ENCODE assay signal across 16 cellular contexts in genomic region chr11:61799665-61800284, GRCh38. TPM values are rescaled to one million over a fixed set of nuclear protein-coding genes. Genes with fewer than 3 reads are reported as not detected.
DNase-seq lines count a peak whose midpoint lies in the region; FAIRE-seq and TF ChIP-seq lines count a peak whose summit lies in the region.
"Had no signal": no experiment of that assay in that cellular context is flagged by ENCODE, and none has a peak within 500 bp of the region (broad histone marks: within the 10 kb centered on the region; RNA-seq: fewer than 3 reads in every experiment).

No MANE protein-coding gene starts in this region.

- no peak for FAIRE-seq in endothelial cell of umbilical vein (lab: Jason Lieb, UNC)
- FAIRE-seq: H54 had no signal

- BruUV-seq in endothelial cell of umbilical vein (replicated peaks; lab: Mats Ljungman, UMichigan): TSS peak; percentile 18

- H3K9me3 ChIP-seq in cardiac muscle cell (ENCODE audit: low read depth): no peaks in the 10 kb centered on the region
- H3K9me3 ChIP-seq in endothelial cell of umbilical vein (replicated peaks; ENCODE audit: control insufficient read depth, insufficient read depth, low read length): no peaks in the 10 kb centered on the region
- no peaks in the 10 kb centered on the region for H3K9me3 ChIP-seq in uterus
- H3K9me3 ChIP-seq: BLaER1 had no signal

- POLR2A ChIA-PET in endothelial cell of umbilical vein (lab: Charles Lee): interaction anchor here (0.8 kb wide), 1 partner anchor 16 kb away, joined by 3 read pairs; no protein-coding TSS in a partner anchor

- H4K20me1 ChIP-seq in endothelial cell of umbilical vein (replicated peaks; ENCODE audit: control insufficient read depth, extremely low read depth, insufficient read depth, low read length): no peaks in the 10 kb centered on the region

- TF ChIP-seq POLR2A in endothelial cell of umbilical vein (IDR thresholded peaks at IDR 0.05; ENCODE audit: low read depth, low read length) (no peak), uterus (IDR thresholded peaks at IDR 0.05) (no peak)

- dilution Hi-C loops in endothelial cell of umbilical vein (cut with MboI; ENCODE audit: extremely low pct_ligation_motif_present, low sequenced_read_pairs): no loop called here

- TF ChIP-seq CTCF in cardiac muscle cell (IDR thresholded peaks at IDR 0.05; ENCODE audit: low read depth, low read length) (no peak), endothelial cell of umbilical vein (IDR thresholded peaks at IDR 0.05; ENCODE audit: extremely low read depth in 1 of 2, insufficient read depth in 1 of 2, low read depth in 1 of 2, low read length in 2 of 2) (no peak), uterus (IDR thresholded peaks at IDR 0.05) (no peak)

- H3K27me3 ChIP-seq in cardiac muscle cell: no peaks in the 10 kb centered on the region
- H3K27me3 ChIP-seq in endothelial cell of umbilical vein (ENCODE audit: control insufficient read depth in 2 of 2, insufficient read depth in 2 of 2, low read length in 2 of 2): no peaks in the 10 kb centered on the region
- H3K27me3 ChIP-seq in uterus: no peaks in the 10 kb centered on the region
- H3K27me3 ChIP-seq: BLaER1 had no signal

- CTCF ChIA-PET in endothelial cell of umbilical vein (lab: Charles Lee): interaction anchor here (0.6 to 4.4 kb wide), 4 partner anchors 15 to 308 kb away, joined by 3 to 134 read pairs (median 66); no protein-coding TSS in a partner anchor

- H3K4me3 ChIP-seq in cardiac muscle cell: no peak overlapping the region
- no peak overlapping the region for H3K4me3 ChIP-seq in endothelial cell of umbilical vein (replicated peaks in 1 of 3; ENCODE audit: insufficient read depth in 1 of 3, low read depth in 1 of 3, low read length in 3 of 3)
- no peak overlapping the region for H3K4me3 ChIP-seq in uterus
- H3K4me3 ChIP-seq: BLaER1 had no signal

- H3K79me2 ChIP-seq in endothelial cell of umbilical vein (ENCODE audit: control insufficient read depth, insufficient read depth, low read length): peaks cover 33% of the 10 kb centered on the region

- peaks cover 31% of the 10 kb centered on the region for H3K36me3 ChIP-seq in cardiac muscle cell
- H3K36me3 ChIP-seq in endothelial cell of umbilical vein (ENCODE audit: control insufficient read depth in 2 of 2, extremely low read depth in 1 of 2, insufficient read depth in 2 of 2, low read length in 2 of 2): peaks cover 8 to 21% of the 10 kb centered on the region in 2 experiments
- H3K36me3 ChIP-seq in uterus: no peaks in the 10 kb centered on the region

- no peaks in the 10 kb centered on the region for H3K9me1 ChIP-seq in endothelial cell of umbilical vein (replicated peaks; ENCODE audit: control insufficient read depth, extremely low read depth, insufficient read depth, low read length)

- H3K27ac ChIP-seq in cardiac muscle cell (peak overlapping the region; percentile 43), endothelial cell of umbilical vein (ENCODE audit: insufficient read depth, low read depth, low read length) (peak overlapping the region; percentile 22), uterus (no peak overlapping the region)
- H3K27ac ChIP-seq: BLaER1 had no signal

- H2AFZ ChIP-seq in endothelial cell of umbilical vein (ENCODE audit: low read depth, low read length): no peak overlapping the region

- no peak overlapping the region for H3K4me2 ChIP-seq in endothelial cell of umbilical vein (ENCODE audit: insufficient read depth, low read length)
- H3K4me2 ChIP-seq: BLaER1 had no signal

- intact Hi-C loops in cardiac septum (cut with DNase I): loop anchor here (5.0 kb wide), 3 partner anchors 98 to 308 kb away; no protein-coding TSS in a partner anchor
- intact Hi-C loops in endothelial cell of umbilical vein (cut with micrococcal nuclease): no loop called here
- intact Hi-C loops in uterus (cut with DNase I; ENCODE audit: low total_unique reads): loop anchor here (10.0 kb wide), 2 partner anchors 95 to 315 kb away; partner anchors contain the start of gene FADS3

- no peak overlapping the region for H3K9ac ChIP-seq in endothelial cell of umbilical vein (replicated peaks; ENCODE audit: extremely low read depth, insufficient read depth, low read length)
- H3K9ac ChIP-seq: BLaER1 had no signal

- DNase-seq in cardiac muscle cell (ENCODE audit: low read depth in 1 of 2, low spot score in 1 of 2) (no peak), cardiac septum (ENCODE audit: low spot score) (no peak), NCI-H69 (lab: John Stamatoyannopoulos, UW) (peak; percentile 20), endothelial cell of umbilical vein (ENCODE audit: low read depth, low spot score) (no peak), uterus (no peak), epidermal melanocyte (ENCODE audit: insufficient read length, low spot score) (no peak)
- no peak for DNase-seq in activated CD4-positive, alpha-beta T cell treated with anti-CD3 and anti-CD28 coated beads for 4 hours
- DNase-seq: DMS 273 treated with DMSO at 0.1 percent for 48 hours; NCI-H1436; NCI-H2081 treated with DMSO at 0.1 percent for 48 hours; NCI-H2227 treated with DMSO at 0.1 percent for 48 hours; NCI-H524 treated with DMSO at 0.1 percent for 48 hours; NK-92 treated with Interleukin-12 subunit alpha and Interleukin-12 subunit beta, amount 100 ng/mL, for 24 hours had no signal

- H3K4me1 ChIP-seq in cardiac muscle cell (ENCODE audit: low read depth): no peaks in the 10 kb centered on the region
- peaks cover 17% of the 10 kb centered on the region for H3K4me1 ChIP-seq in endothelial cell of umbilical vein (ENCODE audit: control insufficient read depth, extremely low read depth, insufficient read depth, low read length)
- H3K4me1 ChIP-seq in uterus: peaks cover 0 to 4% of the 10 kb centered on the region in 2 donors

RNA-seq across cellular contexts. Expression of gene FEN1, which starts 7.1 kb away (rescaled TPM):
- total RNA-seq in cardiac muscle cell (13.5 and 30.7 TPM in 2 replicates), cardiac septum (5.8 TPM), endothelial cell of umbilical vein (57.9 and 60.5 TPM in 2 replicates), uterus (10 to 100 TPM in 1 of 4 donors, 1 to 10 TPM in 2, under 1 TPM in 1; 0.77 to 19.4 (median 6.8) TPM)
- polyA plus RNA-seq in cardiac muscle cell (13.2 and 39.2 TPM in 2 replicates), endothelial cell of umbilical vein (22.9 and 29.3 TPM in 2 replicates)
- polyA plus RNA-seq in endothelial cell of umbilical vein (2011; cell fraction: cytosol; rRNA removed): 38.3 and 46.5 TPM in 2 replicates
- polyA plus RNA-seq in endothelial cell of umbilical vein (2011; cell fraction: nucleus; rRNA removed): 18.7 and 24.5 TPM in 2 replicates
- polyA plus RNA-seq in endothelial cell of umbilical vein (2012): 28.8 and 51.8 TPM in 2 replicates
- polyA minus RNA-seq in endothelial cell of umbilical vein: 43.4 and 48.2 TPM in 2 replicates
- polyA minus RNA-seq in endothelial cell of umbilical vein (2011; cell fraction: cytosol; rRNA and poly(A)+ RNA removed): 96.6 TPM
- polyA minus RNA-seq in endothelial cell of umbilical vein (2011; cell fraction: nucleus; rRNA and poly(A)+ RNA removed): 16.6 TPM in 2 replicates

RNA-seq across cellular contexts. Expression of gene TMEM258, which starts 7.4 kb away (rescaled TPM):
- total RNA-seq in cardiac muscle cell: 29.3 and 35.3 TPM in 2 replicates
- polyA plus RNA-seq in cardiac muscle cell: 241 and 255 TPM in 2 replicates
- total RNA-seq in cardiac septum: 97.1 TPM
- total RNA-seq in endothelial cell of umbilical vein: 139 and 140 TPM in 2 replicates
- polyA plus RNA-seq in endothelial cell of umbilical vein: 534 and 632 TPM in 2 replicates
- polyA plus RNA-seq in endothelial cell of umbilical vein (2011; cell fraction: cytosol; rRNA removed): 418 and 490 TPM in 2 replicates
- polyA plus RNA-seq in endothelial cell of umbilical vein (2011; cell fraction: nucleus; rRNA removed): 98.0 and 104 TPM in 2 replicates
- polyA plus RNA-seq in endothelial cell of umbilical vein (2012): 399 and 519 TPM in 2 replicates
- polyA minus RNA-seq in endothelial cell of umbilical vein: 266 and 269 TPM in 2 replicates
- 112 TPM for polyA minus RNA-seq in endothelial cell of umbilical vein (2011; cell fraction: cytosol; rRNA and poly(A)+ RNA removed)
- polyA minus RNA-seq in endothelial cell of umbilical vein (2011; cell fraction: nucleus; rRNA and poly(A)+ RNA removed): 47.6 and 56.5 TPM in 2 replicates
- 10 to 100 TPM; 14.6 to 96.9 (median 38.7) TPM for total RNA-seq in uterus

RNA-seq across cellular contexts. Expression of gene FADS1, which starts 17.0 kb away (rescaled TPM):
- total RNA-seq in cardiac muscle cell (114 and 164 TPM in 2 replicates), cardiac septum (34.0 TPM), endothelial cell of umbilical vein (109 and 110 TPM in 2 replicates), uterus (10 to 100 TPM; 23.8 to 57.1 (median 38.3) TPM)
- polyA plus RNA-seq in cardiac muscle cell (183 and 249 TPM in 2 replicates), endothelial cell of umbilical vein (121 and 125 TPM in 2 replicates)
- polyA plus RNA-seq in endothelial cell of umbilical vein (2011; cell fraction: cytosol; rRNA removed): 73.0 and 77.1 TPM in 2 replicates
- 79.5 and 82.4 TPM in 2 replicates for polyA plus RNA-seq in endothelial cell of umbilical vein (2011; cell fraction: nucleus; rRNA removed)
- polyA plus RNA-seq in endothelial cell of umbilical vein (2012): 50.4 and 68.5 TPM in 2 replicates
- polyA minus RNA-seq in endothelial cell of umbilical vein: 192 and 208 TPM in 2 replicates
- 289 TPM for polyA minus RNA-seq in endothelial cell of umbilical vein (2011; cell fraction: cytosol; rRNA and poly(A)+ RNA removed)
- 51.4 and 61.8 TPM in 2 replicates for polyA minus RNA-seq in endothelial cell of umbilical vein (2011; cell fraction: nucleus; rRNA and poly(A)+ RNA removed)

RNA-seq across cellular contexts. Expression of gene FADS2, which starts 28.3 kb away (rescaled TPM):
- total RNA-seq in cardiac muscle cell (103 and 239 TPM in 2 replicates), cardiac septum (25.8 TPM), endothelial cell of umbilical vein (668 and 694 TPM in 2 replicates), uterus (100 to 1,000 TPM in 2 of 4 donors, 10 to 100 TPM in 2; 13.5 to 117 (median 84.9) TPM)
- polyA plus RNA-seq in cardiac muscle cell (129 and 262 TPM in 2 replicates), endothelial cell of umbilical vein (898 and 969 TPM in 2 replicates)
- 619 and 783 TPM in 2 replicates for polyA plus RNA-seq in endothelial cell of umbilical vein (2011; cell fraction: cytosol; rRNA removed)
- polyA plus RNA-seq in endothelial cell of umbilical vein (2011; cell fraction: nucleus; rRNA removed): 552 and 630 TPM in 2 replicates
- 311 and 450 TPM in 2 replicates for polyA plus RNA-seq in endothelial cell of umbilical vein (2012)
- polyA minus RNA-seq in endothelial cell of umbilical vein: 1,118 and 1,176 TPM in 2 replicates
- 46.5 TPM for polyA minus RNA-seq in endothelial cell of umbilical vein (2011; cell fraction: cytosol; rRNA and poly(A)+ RNA removed)
- 172 and 219 TPM in 2 replicates for polyA minus RNA-seq in endothelial cell of umbilical vein (2011; cell fraction: nucleus; rRNA and poly(A)+ RNA removed)

RNA-seq across cellular contexts. Expression of gene MYRF, which starts 47.3 kb away (rescaled TPM):
- total RNA-seq in cardiac muscle cell (48.0 and 56.9 TPM in 2 replicates), cardiac septum (0.27 TPM), endothelial cell of umbilical vein (0.82 and 1.8 TPM in 2 replicates), uterus (100 to 1,000 TPM in 1 of 4 donors, 10 to 100 TPM in 2, 1 to 10 TPM in 1; 6.4 to 106 (median 12.7) TPM)
- polyA plus RNA-seq in cardiac muscle cell (29.3 and 41.2 TPM in 2 replicates), endothelial cell of umbilical vein (0.98 and 1.1 TPM in 2 replicates)
- 0.49 and 0.62 TPM in 2 replicates for polyA plus RNA-seq in endothelial cell of umbilical vein (2011; cell fraction: cytosol; rRNA removed)
- polyA plus RNA-seq in endothelial cell of umbilical vein (2011; cell fraction: nucleus; rRNA removed): 1.5 and 2.2 TPM in 2 replicates
- 0.72 and 2.0 TPM in 2 replicates for polyA plus RNA-seq in endothelial cell of umbilical vein (2012)
- polyA minus RNA-seq in endothelial cell of umbilical vein: 1.3 and 1.5 TPM in 2 replicates
- 0.31 TPM for polyA minus RNA-seq in endothelial cell of umbilical vein (2011; cell fraction: cytosol; rRNA and poly(A)+ RNA removed)
- 0.63 and 1.0 TPM in 2 replicates for polyA minus RNA-seq in endothelial cell of umbilical vein (2011; cell fraction: nucleus; rRNA and poly(A)+ RNA removed)
- polyA plus RNA-seq: IgD-negative memory B cell had no signal

Comparison
In these comparisons a context has a peak if more than half of its experiments do, and no peak if none do; other contexts are left out.
1. H3K27ac ChIP-seq: peak in cardiac muscle cell (single experiment) and endothelial cell of umbilical vein (single experiment); none in uterus (0 of 2).